ENCODE assay signal across 1 cellular context in genomic region chr16:4211445-4212206, GRCh38.
A peak's percentile ranks its signal among the peaks of the same experiment; 100 is the strongest.
TF ChIP-seq lines count a peak whose summit lies in the region.
"Not testable (repeated sequence)": the region's sequence is repeated elsewhere in the genome, so short reads cannot be mapped to it uniquely, and the experiment has no call there.

No MANE protein-coding gene starts in this region.

TF ChIP-seq in K562, 482 proteins besides CTCF, POLR2A, EP300 and RAD21 (continued from another document):
- TF ChIP-seq ATF3 (IDR thresholded peaks at IDR 0.05) (peak; percentile 33; the same call in 1 of the 2 replicates), EHMT2 (IDR thresholded peaks at IDR 0.05) (0 out of 2 replicates have a peak, but pooled peaks have one; percentile 32)
- TF ChIP-seq ATF3 (CRISPR knock-in tag; conservative IDR thresholded peaks at IDR 0.05) = not testable (repeated sequence)
